10 cellular contexts compared by ENCODE assay signal in genomic region chr22:40634119-40634903, GRCh38. TPM values are rescaled to one million over a fixed set of nuclear protein-coding genes. Genes with fewer than 3 reads are reported as not detected.
DNase-seq lines count a peak whose midpoint lies in the region; ATAC-seq and TF ChIP-seq lines count a peak whose summit lies in the region.
"Had no signal": no experiment of that assay in that cellular context is flagged by ENCODE, and none has a peak within 500 bp of the region (broad histone marks: within the 10 kb centered on the region; RNA-seq: fewer than 3 reads in every experiment).

No MANE protein-coding gene starts in this region.

- peaks cover 68% of the 10 kb centered on the region for H3K79me2 ChIP-seq in DOHH2 (ENCODE audit: control insufficient read depth, low read length)
- H3K79me2 ChIP-seq in PC-9 (ENCODE audit: low read depth) = peaks cover 70% of the 10 kb centered on the region
- H3K79me2 ChIP-seq in MM.1S (ENCODE audit: low read length) = peaks cover 70% of the 10 kb centered on the region

- no TSS peak for BruUV-seq in PC-9 (replicated peaks; lab: Mats Ljungman, UMichigan)

- H4K20me1 ChIP-seq in DOHH2 (ENCODE audit: control insufficient read depth, insufficient read depth, low read depth, low read length) (peaks cover 26% of the 10 kb centered on the region), PC-9 (ENCODE audit: insufficient read depth) (peaks cover 44% of the 10 kb centered on the region), MM.1S (ENCODE audit: insufficient read depth, low read length) (0 out of 2 replicates have a peak, but pooled peaks cover 6% of the 10 kb centered on the region)

- intact Hi-C loops in PC-9 (cut with micrococcal nuclease; ENCODE audit: unreplicated experiment) = no loop called here
- intact Hi-C loops in gastrocnemius medialis (cut with DNase I; ENCODE audit: low total_unique reads) = loop anchor here (10.0 kb wide), 2 partner anchors 290 to 1110 kb away; partner anchors contain the start of genes ADSL and ATF4

- H3K27me3 ChIP-seq in DOHH2 (ENCODE audit: control insufficient read depth, low read length) = no peaks in the 10 kb centered on the region
- H3K27me3 ChIP-seq in PC-9 (ENCODE audit: insufficient read depth, low read depth) = no peaks in the 10 kb centered on the region
- no peaks in the 10 kb centered on the region for H3K27me3 ChIP-seq in gastrocnemius medialis
- H3K27me3 ChIP-seq in MM.1S (replicated peaks; ENCODE audit: insufficient read depth, low read length) = no peaks in the 10 kb centered on the region
- H3K27me3 ChIP-seq: SJSA1 had no signal

- CTCF ChIA-PET in PC-9 (lab: Charles Lee) = interaction anchor here (0.6 to 0.7 kb wide), 3 partner anchors 13 to 108 kb away, joined by 3 to 5 read pairs (median 3); no protein-coding TSS in a partner anchor

- H3K36me3 ChIP-seq in DOHH2 (ENCODE audit: control insufficient read depth, low read length) (no peaks in the 10 kb centered on the region), PC-9 (ENCODE audit: low read depth) (no peaks in the 10 kb centered on the region), gastrocnemius medialis (no peaks in the 10 kb centered on the region), MM.1S (replicated peaks; ENCODE audit: insufficient read depth, low read length) (no peaks in the 10 kb centered on the region)

- POLR2A ChIA-PET in PC-9 (lab: Charles Lee; ENCODE audit: unreplicated experiment) = interaction anchor here (0.6 to 0.8 kb wide), 4 partner anchors 77 to 317 kb away, joined by 3 to 5 read pairs (median 4); no protein-coding TSS in a partner anchor

- in situ Hi-C loops in gastrocnemius medialis (cut with MboI; ENCODE audit: low sequenced_read_pairs in 4 of 4) = no loop called here

- TF ChIP-seq POLR2A in gastrocnemius medialis (IDR thresholded peaks at IDR 0.05) = no peak

- H2AFZ ChIP-seq in PC-9 = no peak overlapping the region
- no peak overlapping the region for H2AFZ ChIP-seq in MM.1S (ENCODE audit: low read length)

- H3K9ac ChIP-seq in MM.1S (ENCODE audit: low read length) = no peak overlapping the region

- H3K9me3 ChIP-seq in DOHH2 (ENCODE audit: control insufficient read depth, insufficient read depth, low read length) (no peaks in the 10 kb centered on the region), PC-9 (ENCODE audit: insufficient read depth, low read depth) (no peaks in the 10 kb centered on the region), gastrocnemius medialis (no peaks in the 10 kb centered on the region), MM.1S (replicated peaks; ENCODE audit: insufficient read depth, low read length) (no peaks in the 10 kb centered on the region)
- H3K9me3 ChIP-seq: SJSA1 had no signal

- no peaks in the 10 kb centered on the region for H3F3A ChIP-seq in DOHH2 (ENCODE audit: control insufficient read depth, insufficient read depth)
- H3F3A ChIP-seq in PC-9 (ENCODE audit: insufficient read depth, low read depth) = no peaks in the 10 kb centered on the region
- no peaks in the 10 kb centered on the region for H3F3A ChIP-seq in MM.1S (ENCODE audit: insufficient read depth, low read length)

- no peaks in the 10 kb centered on the region for H3K9me2 ChIP-seq in DOHH2 (replicated peaks; ENCODE audit: control insufficient read depth, low read length)
- no peaks in the 10 kb centered on the region for H3K9me2 ChIP-seq in PC-9 (ENCODE audit: insufficient read depth)
- H3K9me2 ChIP-seq in MM.1S (replicated peaks; ENCODE audit: insufficient read depth, low read length) = no peaks in the 10 kb centered on the region

- no peak overlapping the region for H3K4me3 ChIP-seq in DOHH2 (ENCODE audit: low read length)
- peak overlapping the region; percentile 85; the same call in 1 of the 2 replicates for H3K4me3 ChIP-seq in PC-9
- H3K4me3 ChIP-seq in fibroblast of the aortic adventitia (ENCODE audit: low read depth, low read length) = peak overlapping the region; percentile 90
- peak overlapping the region in 2 of 4 donors; percentile 71 to 72 for H3K4me3 ChIP-seq in gastrocnemius medialis
- no peak overlapping the region for H3K4me3 ChIP-seq in MM.1S (ENCODE audit: low read length)

- peaks cover 34% of the 10 kb centered on the region for H3K4me1 ChIP-seq in DOHH2 (ENCODE audit: control insufficient read depth, low read length)
- peaks cover 30% of the 10 kb centered on the region for H3K4me1 ChIP-seq in PC-9 (replicated peaks; ENCODE audit: insufficient read depth)
- peaks cover 31 to 39% of the 10 kb centered on the region in 2 donors for H3K4me1 ChIP-seq in gastrocnemius medialis
- H3K4me1 ChIP-seq in MM.1S (ENCODE audit: low read length) = peaks cover 7% of the 10 kb centered on the region

- H3K4me2 ChIP-seq in DOHH2 (ENCODE audit: low read length) (peak overlapping the region; percentile 78), PC-9 (peak overlapping the region; percentile 99), MM.1S (ENCODE audit: low read depth, low read length) (no peak overlapping the region)

- ATAC-seq in gastrocnemius medialis (no peak), HG03565 (IDR thresholded peaks at IDR 0.05; ENCODE audit: unreplicated experiment) (no peak)

- H3K27ac ChIP-seq in DOHH2 (ENCODE audit: low read depth, low read length) = no peak overlapping the region
- no peak overlapping the region for H3K27ac ChIP-seq in PC-9
- peak overlapping the region in 3 of 4 donors; percentile 10 to 91 (median 90) for H3K27ac ChIP-seq in gastrocnemius medialis
- H3K27ac ChIP-seq in MM.1S (ENCODE audit: low read length) = no peak overlapping the region
- H3K27ac ChIP-seq: SJSA1 had no signal

- DNase-seq in PC-9 = no peak
- peak; percentile 31 for DNase-seq in fibroblast of the aortic adventitia (ENCODE audit: low read depth)
- no peak for DNase-seq in gastrocnemius medialis
- no peak for DNase-seq in NCI-H2171 (lab: John Stamatoyannopoulos, UW)
- no peak for DNase-seq in MM.1S
- DNase-seq: small intestine; stimulated activated naive CD4-positive, alpha-beta T cell treated with Interleukin-2 at 50 U/mL for 16 hours had no signal

- TF ChIP-seq CTCF in DOHH2 (IDR thresholded peaks at IDR 0.05; ENCODE audit: low read depth, low read length, poor library complexity, severe bottlenecking) (no peak), PC-9 (conservative IDR thresholded peaks at IDR 0.05) (no peak), fibroblast of the aortic adventitia (IDR thresholded peaks at IDR 0.05; ENCODE audit: insufficient read depth, low read length) (no peak), gastrocnemius medialis (IDR thresholded peaks at IDR 0.05 in 4 of 5, conservative IDR thresholded peaks at IDR 0.05 in 1 of 5) (no peak), MM.1S (IDR thresholded peaks at IDR 0.05; ENCODE audit: low read length) (no peak)

RNA-seq across cellular contexts. Expression of gene MRTFA, which starts 2.2 kb away (rescaled TPM):
- total RNA-seq in PC-9 (2021) (44.7 and 64.6 TPM in 2 replicates), fibroblast of the aortic adventitia (ENCODE audit: low replicate concordance) (25.8 and 90.4 TPM in 2 replicates), gastrocnemius medialis (10 to 100 TPM; 13.7 to 31.3 (median 22.2) TPM)

RNA-seq across cellular contexts. Expression of gene MCHR1, which starts 45.0 kb away (rescaled TPM):
- total RNA-seq in PC-9 (2021) (0.24 and 0.28 TPM in 2 replicates), fibroblast of the aortic adventitia (ENCODE audit: low replicate concordance) (under 0.01 TPM in 1 of 2 replicates, not detected in the other), gastrocnemius medialis (under 1 TPM in 1 of 4 donors, not detected in 3; 0.95 TPM)
- total RNA-seq: SJSA1 had no signal

Comparison
In these comparisons a context has a peak if more than half of its experiments do, and no peak if none do; other contexts are left out.
1. H3K27ac ChIP-seq: peak in gastrocnemius medialis (3 of 4); none in DOHH2 (single experiment), PC-9 (single experiment) and MM.1S (single experiment).
2. H3K4me3 ChIP-seq: peak in PC-9 (single experiment) and fibroblast of the aortic adventitia (single experiment); none in DOHH2 (single experiment) and MM.1S (single experiment).